Comparison of ENCODE assay signal across 8 cellular contexts in the genomic region with DNA sequence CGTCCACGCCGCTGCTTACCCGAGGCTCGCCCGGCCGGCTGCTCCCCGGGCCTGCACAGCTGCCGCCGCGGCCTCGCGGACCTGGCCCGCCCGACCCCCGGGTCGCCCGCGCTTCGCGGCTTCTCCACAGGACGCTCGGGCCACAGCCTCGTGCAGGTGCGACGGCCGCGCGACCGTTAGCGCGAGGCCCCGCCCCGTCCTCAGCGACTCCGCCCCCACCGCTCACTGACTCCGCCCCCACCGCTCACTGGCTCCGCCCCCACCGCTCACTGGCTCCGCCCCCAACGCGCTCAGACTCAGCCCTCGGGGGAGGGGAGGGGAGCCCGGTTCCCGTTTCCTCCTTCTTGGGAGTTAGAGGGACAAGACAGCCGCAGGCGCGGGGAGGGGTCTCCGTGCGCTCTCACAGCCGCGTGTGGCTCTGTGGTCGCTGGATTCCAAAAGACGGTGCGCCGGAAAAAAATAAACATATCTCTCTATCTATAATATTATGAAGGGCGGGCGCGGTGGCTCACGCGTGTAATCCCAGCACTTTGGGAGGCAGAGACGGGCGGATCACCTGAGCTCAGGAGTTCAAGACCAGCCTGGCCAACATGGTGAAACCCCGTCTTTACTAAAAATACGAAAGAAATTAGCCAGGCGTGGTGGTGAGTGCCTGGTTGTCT. TPM values are rescaled to one million over a fixed set of nuclear protein-coding genes. Genes with fewer than 3 reads are reported as not detected.
DNase-seq lines count a peak whose midpoint lies in the region; ATAC-seq, FAIRE-seq and TF ChIP-seq lines count a peak whose summit lies in the region.

A gene with protein sequence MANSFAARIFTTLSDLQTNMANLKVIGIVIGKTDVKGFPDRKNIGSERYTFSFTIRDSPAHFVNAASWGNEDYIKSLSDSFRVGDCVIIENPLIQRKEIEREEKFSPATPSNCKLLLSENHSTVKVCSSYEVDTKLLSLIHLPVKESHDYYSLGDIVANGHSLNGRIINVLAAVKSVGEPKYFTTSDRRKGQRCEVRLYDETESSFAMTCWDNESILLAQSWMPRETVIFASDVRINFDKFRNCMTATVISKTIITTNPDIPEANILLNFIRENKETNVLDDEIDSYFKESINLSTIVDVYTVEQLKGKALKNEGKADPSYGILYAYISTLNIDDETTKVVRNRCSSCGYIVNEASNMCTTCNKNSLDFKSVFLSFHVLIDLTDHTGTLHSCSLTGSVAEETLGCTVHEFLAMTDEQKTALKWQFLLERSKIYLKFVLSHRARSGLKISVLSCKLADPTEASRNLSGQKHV (minus strand): TSS at position 191 of the 662 bp plus-strand sequence. CDS start 3,989 bp downstream, outside the sequence.

- WGBS in HepG2 (ENCODE audit: low lambda C conversion rate) = 84% methylated on average over 64 of the region's 68 CpGs

- TF ChIP-seq EP300 in HepG2 (IDR thresholded peaks at IDR 0.05; ENCODE audit: low read depth in 2 of 2, low read length in 2 of 2) = no peak
- TF ChIP-seq EP300 in HepG2 (CRISPR knock-in tag; IDR thresholded peaks at IDR 0.05; ENCODE audit: borderline replicate concordance) = no peak

- H3K4me3 ChIP-seq in CD4-positive, alpha-beta memory T cell (ENCODE audit: low read length in 2 of 2) = no peak within 1 kb of the TSS
- H3K4me3 ChIP-seq in astrocyte (ENCODE audit: insufficient read depth, low read depth, low read length) = peak within 1 kb of the TSS; percentile 23
- no peak within 1 kb of the TSS for H3K4me3 ChIP-seq in HepG2 (replicated peaks in 1 of 3; ENCODE audit: insufficient read depth in 1 of 3, low read depth in 2 of 3, low read length in 3 of 3)

- no peaks in the 10 kb centered on the region for H3K36me3 Mint-ChIP-seq in CD4-positive, alpha-beta memory T cell
- H3K36me3 Mint-ChIP-seq in astrocyte (ENCODE audit: low read depth, unreplicated experiment) = no peaks in the 10 kb centered on the region
- peaks cover 6% of the 10 kb centered on the region for H3K36me3 Mint-ChIP-seq in stimulated activated memory B cell treated with anti-CD40 and anti-IgM and Interleukin-4, amounts not matched to agents 10 μg/mL and 1 μg/mL and 100 μg/mL, for 72 hours

- H4K20me1 ChIP-seq in astrocyte (ENCODE audit: insufficient read depth, low read length) (no peaks in the 10 kb centered on the region), HepG2 (ENCODE audit: insufficient read depth, low read length) (no peaks in the 10 kb centered on the region)

- CTCF ChIA-PET in CD4-positive, alpha-beta memory T cell (lab: Charles Lee; ENCODE audit: partially characterized antibody) = interaction anchor here (0.8 kb wide), 1 partner anchor 215 kb away, joined by 3 read pairs; no protein-coding TSS in a partner anchor
- CTCF ChIA-PET in HepG2 (lab: Yijun Ruan, JAX; ENCODE audit: low intra/inter-chr PET ratio, low total read pairs) = no interaction called here

- ATAC-seq in HepG2 (no peak), HG02642 (IDR thresholded peaks at IDR 0.05; ENCODE audit: poor library complexity, unreplicated experiment) (no peak)
- no peak for ATAC-seq in stimulated activated memory B cell treated with anti-CD40 and anti-IgM and Interleukin-4, amounts not matched to agents 10 μg/mL and 1 μg/mL and 100 μg/mL, for 72 hours

- peaks cover 13 to 19% of the 10 kb centered on the region in 2 donors for H3K27me3 Mint-ChIP-seq in CD4-positive, alpha-beta memory T cell
- H3K27me3 Mint-ChIP-seq in astrocyte (ENCODE audit: low read depth, unreplicated experiment) = peaks cover 18% of the 10 kb centered on the region
- H3K27me3 Mint-ChIP-seq in stimulated activated memory B cell treated with anti-CD40 and anti-IgM and Interleukin-4, amounts not matched to agents 10 μg/mL and 1 μg/mL and 100 μg/mL, for 72 hours = peaks cover 33% of the 10 kb centered on the region

- H3K9me3 Mint-ChIP-seq in CD4-positive, alpha-beta memory T cell = peaks cover 0 to 2% (median 0%) of the 10 kb centered on the region in 8 donors
- peaks cover 4% of the 10 kb centered on the region for H3K9me3 Mint-ChIP-seq in astrocyte (ENCODE audit: unreplicated experiment)
- no peaks in the 10 kb centered on the region for H3K9me3 Mint-ChIP-seq in stimulated activated memory B cell treated with anti-CD40 and anti-IgM and Interleukin-4, amounts not matched to agents 10 μg/mL and 1 μg/mL and 100 μg/mL, for 72 hours

- TF ChIP-seq RAD21 in HepG2 (CRISPR knock-in tag; IDR thresholded peaks at IDR 0.05) = no peak

- no TSS peak for BruUV-seq in HepG2 (replicated peaks; lab: Mats Ljungman, UMichigan)

- POLR2A ChIA-PET in CD4-positive, alpha-beta memory T cell (lab: Charles Lee; ENCODE audit: partially characterized antibody) = no interaction called here
- POLR2A ChIA-PET in HepG2 (lab: Yijun Ruan, JAX) = no interaction called here

- peak within 1 kb of the TSS; percentile 54 for H3K4me2 ChIP-seq in astrocyte (ENCODE audit: low read length)
- peak within 1 kb of the TSS; percentile 48 for H3K4me2 ChIP-seq in HepG2 (ENCODE audit: low read depth, low read length)

- H3K9me3 ChIP-seq in CD4-positive, alpha-beta memory T cell (ENCODE audit: control insufficient read depth in 1 of 2, low read length in 2 of 2) = no peaks in the 10 kb centered on the region
- H3K9me3 ChIP-seq in astrocyte (ENCODE audit: insufficient read depth, low read depth, low read length) = no peaks in the 10 kb centered on the region
- H3K9me3 ChIP-seq in HepG2 (ENCODE audit: low read length) = no peaks in the 10 kb centered on the region

- in situ Hi-C loops in HepG2 (cut with HindIII; ENCODE audit: extremely low pct_ligation_motif_present, low pct_unique_long_range_greater_than_20kb) = no loop called here

- no peak for TF ChIP-seq POLR2A in HepG2 (IDR thresholded peaks at IDR 0.05; ENCODE audit: insufficient read depth in 1 of 2, low read depth in 2 of 2, low read length in 2 of 2)

- no peaks in the 10 kb centered on the region for H3K36me3 ChIP-seq in CD4-positive, alpha-beta memory T cell (ENCODE audit: insufficient read depth, low read length)
- H3K36me3 ChIP-seq in astrocyte (ENCODE audit: insufficient read depth, low read length) = no peaks in the 10 kb centered on the region
- H3K36me3 ChIP-seq in HepG2 (replicated peaks in 1 of 2; ENCODE audit: control insufficient read depth in 1 of 2, insufficient read depth in 2 of 2, low read length in 2 of 2) = no peaks in the 10 kb centered on the region

- no peak within 1 kb of the TSS for H3K27ac ChIP-seq in CD4-positive, alpha-beta memory T cell (ENCODE audit: low read depth, low read length)
- H3K27ac ChIP-seq in astrocyte (ENCODE audit: low read depth, low read length) (peak within 1 kb of the TSS; percentile 38), HepG2 (ENCODE audit: extremely low read length, insufficient read depth, low read length) (no peak within 1 kb of the TSS)

- H3K4me1 Mint-ChIP-seq in CD4-positive, alpha-beta memory T cell = peaks cover 1 to 6% (median 3%) of the 10 kb centered on the region in 4 donors
- H3K4me1 Mint-ChIP-seq in astrocyte (ENCODE audit: low read depth, unreplicated experiment) = peaks cover 9% of the 10 kb centered on the region
- peaks cover 7% of the 10 kb centered on the region for H3K4me1 Mint-ChIP-seq in stimulated activated memory B cell treated with anti-CD40 and anti-IgM and Interleukin-4, amounts not matched to agents 10 μg/mL and 1 μg/mL and 100 μg/mL, for 72 hours

- TF ChIP-seq CTCF in astrocyte (IDR thresholded peaks at IDR 0.05; ENCODE audit: insufficient read depth, low read depth, low read length) (no peak), HepG2 (CRISPR knock-in tag; IDR thresholded peaks at IDR 0.05) (no peak)

- no peaks in the 10 kb centered on the region for H3K79me2 ChIP-seq in astrocyte (ENCODE audit: insufficient read depth, low read length)
- H3K79me2 ChIP-seq in HepG2 (ENCODE audit: insufficient read depth, low read length) = no peaks in the 10 kb centered on the region

- no peak within 1 kb of the TSS for H3K27ac Mint-ChIP-seq in CD4-positive, alpha-beta memory T cell
- H3K27ac Mint-ChIP-seq in astrocyte (ENCODE audit: unreplicated experiment) = peak within 1 kb of the TSS; percentile 94
- no peak within 1 kb of the TSS for H3K27ac Mint-ChIP-seq in stimulated activated memory B cell treated with anti-CD40 and anti-IgM and Interleukin-4, amounts not matched to agents 10 μg/mL and 1 μg/mL and 100 μg/mL, for 72 hours

- no peak for DNase-seq in CD4-positive, alpha-beta memory T cell
- peak; percentile 60 for DNase-seq in OCI-M1 (lab: John Stamatoyannopoulos, UW)
- no peak for DNase-seq in astrocyte (ENCODE audit: low read depth)
- DNase-seq in HepG2 (ENCODE audit: low spot score) = no peak
- no peak for DNase-seq in Kasumi-1 (lab: John Stamatoyannopoulos, UW)
- no peak for DNase-seq in NCI-H2081 (lab: John Stamatoyannopoulos, UW)

- FAIRE-seq in astrocyte (lab: Jason Lieb, UNC) = no peak
- FAIRE-seq in HepG2 (lab: Jason Lieb, UNC) = no peak

- intact Hi-C loops in CD4-positive, alpha-beta memory T cell (cut with micrococcal nuclease) = no loop called here
- intact Hi-C loops in HepG2 (cut with micrococcal nuclease; ENCODE audit: unreplicated experiment) = no loop called here

- H2AFZ ChIP-seq in astrocyte (ENCODE audit: low read depth, low read length) (peak within 1 kb of the TSS; percentile 52), HepG2 (ENCODE audit: low read length) (no peak within 1 kb of the TSS)

- peak within 1 kb of the TSS in 6 of 8 donors; percentile 17 to 81 (median 55) for H3K4me3 Mint-ChIP-seq in CD4-positive, alpha-beta memory T cell
- peak within 1 kb of the TSS; percentile 54 for H3K4me3 Mint-ChIP-seq in astrocyte (ENCODE audit: unreplicated experiment)
- peak within 1 kb of the TSS; percentile 39 for H3K4me3 Mint-ChIP-seq in stimulated activated memory B cell treated with anti-CD40 and anti-IgM and Interleukin-4, amounts not matched to agents 10 μg/mL and 1 μg/mL and 100 μg/mL, for 72 hours

- H3K9ac ChIP-seq in astrocyte (ENCODE audit: low read length) (peak within 1 kb of the TSS; percentile 17), HepG2 (ENCODE audit: insufficient read depth, low read depth, low read length) (no peak within 1 kb of the TSS)

- peaks cover 6% of the 10 kb centered on the region for H3K27me3 ChIP-seq in CD4-positive, alpha-beta memory T cell (ENCODE audit: insufficient read depth, low read length)
- H3K27me3 ChIP-seq in astrocyte (ENCODE audit: insufficient read depth, low read length) (peaks cover 12% of the 10 kb centered on the region), HepG2 (ENCODE audit: control insufficient read depth in 1 of 2, insufficient read depth in 2 of 2, low read length in 2 of 2) (peaks cover 0 to under 1% of the 10 kb centered on the region in 2 experiments; a peak in 2 of 5 replicates)

- no peaks in the 10 kb centered on the region for H3K4me1 ChIP-seq in CD4-positive, alpha-beta memory T cell (ENCODE audit: insufficient read depth, low read length)
- H3K4me1 ChIP-seq in astrocyte (ENCODE audit: insufficient read depth, low read length) (no peaks in the 10 kb centered on the region), HepG2 (ENCODE audit: insufficient read depth, low read length) (peaks cover 23% of the 10 kb centered on the region)

RNA-seq across cellular contexts. Expression of the gene that starts here (rescaled TPM):
- not detected for total RNA-seq in CD4-positive, alpha-beta memory T cell
- not detected for polyA plus RNA-seq in CD4-positive, alpha-beta memory T cell
- total RNA-seq in astrocyte (0.16 TPM in 1 of 2 replicates, not detected in the other), HepG2 (2016; rRNA removed; fragmentation: Illumina TruSeq; extraction: Trizol) (not detected in 2 replicates)
- total RNA-seq in HepG2 (2016; cell fraction: cytosol; rRNA removed; fragmentation: Illumina TruSeq; extraction: Trizol; ENCODE audit: low read depth) = not detected in 2 replicates
- not detected in 2 replicates for total RNA-seq in HepG2 (2016; cell fraction: insoluble cytoplasmic fraction; rRNA removed; fragmentation: Illumina TruSeq; extraction: Trizol)
- total RNA-seq in HepG2 (2016; cell fraction: membrane; rRNA removed; fragmentation: Illumina TruSeq; extraction: Trizol) = not detected in 2 replicates
- not detected in 2 replicates for total RNA-seq in HepG2 (2016; cell fraction: nucleus; rRNA removed; fragmentation: Illumina TruSeq; extraction: Trizol)
- 0.05 and 0.17 TPM in 2 replicates for polyA plus RNA-seq in HepG2 (2011; rRNA removed)
- polyA plus RNA-seq in HepG2 (2011; cell fraction: cytosol; rRNA removed) = 0.09 TPM in 1 of 2 replicates, not detected in the other
- 0.31 and 0.38 TPM in 2 replicates for polyA plus RNA-seq in HepG2 (2011; cell fraction: nucleus; rRNA removed)
- 0.16 TPM in 1 of 2 replicates, not detected in the other for polyA plus RNA-seq in HepG2 (2012)
- not detected in 2 replicates for polyA plus RNA-seq in HepG2 (2016; cell fraction: cytosol; fragmentation: Illumina TruSeq; extraction: Trizol; ENCODE audit: low read depth)
- polyA plus RNA-seq in HepG2 (2016; cell fraction: insoluble cytoplasmic fraction; fragmentation: Illumina TruSeq; extraction: Trizol; ENCODE audit: low read depth) = 0.13 TPM in 1 of 2 replicates, not detected in the other
- not detected in 2 replicates for polyA plus RNA-seq in HepG2 (2016; cell fraction: membrane; fragmentation: Illumina TruSeq; extraction: Trizol; ENCODE audit: low read depth)
- not detected in 2 replicates for polyA plus RNA-seq in HepG2 (2016; cell fraction: nucleus; fragmentation: Illumina TruSeq; extraction: Trizol; ENCODE audit: insufficient read depth, low read depth)
- polyA minus RNA-seq in HepG2 (2011; rRNA and poly(A)+ RNA removed; ENCODE audit: low replicate concordance) = 0.44 TPM in 1 of 2 replicates, not detected in the other
- polyA minus RNA-seq in HepG2 (2011; cell fraction: cytosol; rRNA and poly(A)+ RNA removed) = not detected in 2 replicates
- 0.39 and 1.1 TPM in 2 replicates for polyA minus RNA-seq in HepG2 (2011; cell fraction: nucleus; rRNA and poly(A)+ RNA removed)
